In the genomic region with DNA sequence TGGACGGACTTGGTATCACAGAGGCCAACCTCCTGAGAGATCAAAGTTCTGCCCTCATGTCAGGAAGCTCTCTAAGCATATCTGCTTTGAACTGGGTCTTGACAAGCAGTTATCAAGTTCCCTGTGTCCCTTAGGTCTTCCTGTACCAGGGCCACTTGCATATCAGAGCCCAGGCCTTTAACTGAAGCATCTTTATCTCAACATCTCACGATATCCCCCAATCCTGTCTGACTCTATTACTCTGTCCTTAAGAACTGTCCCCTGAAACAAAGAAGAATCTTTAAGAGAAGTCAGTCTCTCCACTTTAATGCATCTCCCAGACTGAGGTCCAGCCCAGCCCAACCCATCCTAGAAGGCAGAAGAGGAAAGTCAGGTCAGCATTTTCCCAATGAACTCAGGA, we compare ENCODE assay signal across 1 cellular context.
TF ChIP-seq lines count a peak whose summit lies in the region.

No MANE protein-coding gene starts in this region.

TF ChIP-seq in HepG2, 621 proteins besides CTCF, POLR2A, EP300 and RAD21:
- 0 out of 2 replicates have a peak, but pooled peaks have one; percentile 28 for TF ChIP-seq MAFF (IDR thresholded peaks at IDR 0.05; ENCODE audit: low read depth, low read length)
- peak; percentile 30 to 63; a peak in 3 of 4 replicates for TF ChIP-seq MAFK (conservative IDR thresholded peaks at IDR 0.05 in 1 of 2, IDR thresholded peaks at IDR 0.05 in 1 of 2; ENCODE audit: low read length in 2 of 2)
- no peak for TF ChIP-seq SOX5 (CRISPR knock-in tag; IDR thresholded peaks at IDR 0.05; ENCODE audit: borderline replicate concordance)
TF ChIP-seq in HepG2: peak in this region for 2.
